In genomic region chr7:100546129-100546867, GRCh38 we compare ENCODE assay signal across 9 cellular contexts. TPM values are rescaled to one million over a fixed set of nuclear protein-coding genes. Genes with fewer than 3 reads are reported as not detected.
DNase-seq lines count a peak whose midpoint lies in the region; ATAC-seq and TF ChIP-seq lines count a peak whose summit lies in the region.
"Had no signal": no experiment of that assay in that cellular context is flagged by ENCODE, and none has a peak within 500 bp of the region (broad histone marks: within the 10 kb centered on the region; RNA-seq: fewer than 3 reads in every experiment).

No MANE protein-coding gene starts in this region.

- no peak for TF ChIP-seq POLR2A in adrenal gland (IDR thresholded peaks at IDR 0.05)

- H3K36me3 ChIP-seq in GM06990 (ENCODE audit: control insufficient read depth, insufficient read depth, low read length) = peaks cover 3% of the 10 kb centered on the region
- H3K36me3 ChIP-seq in adrenal gland (replicated peaks in 1 of 2) = peaks cover 0 to 24% of the 10 kb centered on the region in 2 donors
- peaks cover 12% of the 10 kb centered on the region for H3K36me3 ChIP-seq in lower lobe of right lung
- peaks cover 8% of the 10 kb centered on the region for H3K36me3 ChIP-seq in upper lobe of right lung

- TF ChIP-seq CTCF in GM06990 (IDR thresholded peaks at IDR 0.05; ENCODE audit: insufficient read depth, low read length, poor library complexity, severe bottlenecking) (no peak), adrenal gland (IDR thresholded peaks at IDR 0.05) (no peak), lower lobe of right lung (IDR thresholded peaks at IDR 0.05) (no peak), upper lobe of right lung (IDR thresholded peaks at IDR 0.05) (no peak)

- H3K27ac ChIP-seq in adrenal gland = peak overlapping the region; percentile 88 to 99 (median 93)
- H3K27ac ChIP-seq in lower lobe of right lung = peak overlapping the region; percentile 88
- peak overlapping the region; percentile 77 for H3K27ac ChIP-seq in upper lobe of right lung

- peak overlapping the region; percentile 47 for H3K4me3 ChIP-seq in GM06990 (replicated peaks; ENCODE audit: low read depth, low read length)
- peak overlapping the region in 1 of 4 donors; percentile 30 for H3K4me3 ChIP-seq in adrenal gland
- H3K4me3 ChIP-seq in lower lobe of right lung = peak overlapping the region; percentile 21
- H3K4me3 ChIP-seq in upper lobe of right lung = peak overlapping the region; percentile 2

- DNase-seq in GM06990 (ENCODE audit: extremely low read depth, insufficient read length) (peak; percentile 43), adrenal gland (peak in 2 of 7 donors; percentile 55 to 62), lower lobe of right lung (no peak), upper lobe of right lung (no peak), AG20443 (ENCODE audit: low spot score) (no peak), globus pallidus (ENCODE audit: low spot score) (no peak)

- peak; percentile 41 for ATAC-seq in HG03045 (IDR thresholded peaks at IDR 0.05; ENCODE audit: unreplicated experiment)
- ATAC-seq in lower lobe of right lung = peak; percentile 44 to 46
- ATAC-seq in upper lobe of right lung = peak; percentile 21
- ATAC-seq in GM18868 (IDR thresholded peaks at IDR 0.05; ENCODE audit: unreplicated experiment) = no peak

- H3K27me3 ChIP-seq in GM06990 (replicated peaks; ENCODE audit: control insufficient read depth, insufficient read depth, low read length) (no peaks in the 10 kb centered on the region), adrenal gland (no peaks in the 10 kb centered on the region), lower lobe of right lung (ENCODE audit: low read depth) (no peaks in the 10 kb centered on the region), upper lobe of right lung (no peaks in the 10 kb centered on the region)

- 15 to 29% (median 24%) methylated on average over 9 of the region's 9 CpGs for WGBS in adrenal gland, 4 donors

- peaks cover 69 to 78% of the 10 kb centered on the region in 2 donors for H3K4me1 ChIP-seq in adrenal gland (replicated peaks in 1 of 2)
- H3K4me1 ChIP-seq in lower lobe of right lung = peaks cover 66% of the 10 kb centered on the region
- H3K4me1 ChIP-seq in upper lobe of right lung = peaks cover 54% of the 10 kb centered on the region

- intact Hi-C loops in adrenal gland (cut with DNase I) = no loop called here
- intact Hi-C loops in lower lobe of right lung (cut with DNase I) = no loop called here
- intact Hi-C loops in upper lobe of right lung (cut with DNase I) = no loop called here

- H3K9me3 ChIP-seq in adrenal gland (replicated peaks in 1 of 3) = no peaks in the 10 kb centered on the region
- H3K9me3 ChIP-seq in lower lobe of right lung = no peaks in the 10 kb centered on the region
- H3K9me3 ChIP-seq in upper lobe of right lung = no peaks in the 10 kb centered on the region

RNA-seq across cellular contexts. Expression of gene AGFG2, which starts 7.3 kb away (rescaled TPM):
- 100 to 1,000 TPM in 6 of 8 donors, 10 to 100 TPM in 2; 42.8 to 175 (median 151) TPM for total RNA-seq in adrenal gland
- 10 to 100 TPM; 14.0 to 61.5 (median 30.9) TPM for polyA plus RNA-seq in adrenal gland
- 22.9 TPM for total RNA-seq in lower lobe of right lung
- total RNA-seq in upper lobe of right lung = 36.0 TPM

RNA-seq across cellular contexts. Expression of gene SAP25, which starts 27.4 kb away (rescaled TPM):
- total RNA-seq in adrenal gland (1 to 10 TPM in 3 of 8 donors, under 1 TPM in 2, not detected in 3; 0.69 to 5.1 (median 1.5) TPM), lower lobe of right lung (10.6 TPM), upper lobe of right lung (6.4 TPM)
- 10 to 100 TPM in 1 of 3 donors, 1 to 10 TPM in 1, not detected in 1; 3.6 to 11.3 TPM for polyA plus RNA-seq in adrenal gland

RNA-seq across cellular contexts. Expression of gene LRCH4, which starts 39.6 kb away (rescaled TPM):
- total RNA-seq in adrenal gland = 100 to 1,000 TPM in 1 of 8 donors, 10 to 100 TPM in 7; 31.7 to 128 (median 59.8) TPM
- 100 to 1,000 TPM in 2 of 3 donors, 10 to 100 TPM in 1; 15.0 to 235 (median 109) TPM for polyA plus RNA-seq in adrenal gland
- total RNA-seq in lower lobe of right lung = 80.3 TPM
- total RNA-seq in upper lobe of right lung = 88.0 TPM

RNA-seq across cellular contexts. Expression of gene FBXO24, which starts 39.8 kb away (rescaled TPM):
- 1 to 10 TPM in 3 of 8 donors, under 1 TPM in 3, not detected in 2; 0.24 to 1.4 (median 0.89) TPM for total RNA-seq in adrenal gland
- 1 to 10 TPM in 2 of 3 donors, under 1 TPM in 1; 0.16 to 2.8 (median 1.5) TPM for polyA plus RNA-seq in adrenal gland
- 0.74 TPM for total RNA-seq in lower lobe of right lung
- total RNA-seq in upper lobe of right lung = 1.4 TPM
- total RNA-seq: HT1080 had no signal

RNA-seq across cellular contexts. Expression of gene PCOLCE, which starts 55.9 kb away (rescaled TPM):
- total RNA-seq in adrenal gland = 100 to 1,000 TPM in 2 of 8 donors, 10 to 100 TPM in 6; 42.0 to 369 (median 71.9) TPM
- 100 to 1,000 TPM in 2 of 3 donors, 10 to 100 TPM in 1; 21.5 to 222 (median 184) TPM for polyA plus RNA-seq in adrenal gland
- 75.2 TPM for total RNA-seq in lower lobe of right lung
- 57.2 TPM for total RNA-seq in upper lobe of right lung
